In the genomic region with DNA sequence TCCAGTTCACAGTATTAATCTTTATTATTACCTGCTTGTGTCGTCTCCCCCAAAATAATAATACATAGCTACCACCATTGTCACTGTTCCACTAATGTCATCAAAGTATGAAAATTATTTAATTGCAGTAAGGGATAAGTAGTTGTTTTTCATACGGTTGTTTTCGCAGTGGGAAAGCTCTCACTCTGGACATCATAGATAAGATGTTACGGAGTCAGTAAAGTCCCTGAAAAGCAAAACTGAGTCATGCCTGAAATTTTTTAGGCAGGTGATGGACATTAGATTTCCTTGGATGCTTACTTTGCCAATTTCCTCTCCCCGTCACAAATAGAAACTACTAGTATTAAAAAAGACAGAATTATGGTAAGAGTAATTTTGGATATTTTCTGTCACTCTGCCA, we compare ENCODE assay signal across 34 cellular contexts. TPM values are rescaled to one million over a fixed set of nuclear protein-coding genes. Genes with fewer than 3 reads are reported as not detected.
"Had no signal": no experiment of that assay in that cellular context is flagged by ENCODE, and none has a peak within 500 bp of the region (broad histone marks: within the 10 kb centered on the region; RNA-seq: fewer than 3 reads in every experiment).

No MANE protein-coding gene starts in this region.

- DNase-seq: activated CD4-positive, alpha-beta T cell treated with anti-CD3 and anti-CD28 coated beads for 48 hours; activated CD8-positive, alpha-beta T cell treated with anti-CD3 and anti-CD28 coated beads for 36 hours; activated effector memory CD4-positive, alpha-beta T cell treated with Interleukin-2 at 50 U/mL for 16 hours; activated naive CD4-positive, alpha-beta T cell treated with Interleukin-2 at 50 U/mL for 16 hours; activated naive CD8-positive, alpha-beta T cell treated with anti-CD3 and anti-CD28 coated beads, Interleukin-2, amount 50 U/mL, for 24 hours; activated T-cell treated with anti-CD3 and anti-CD28 coated beads, Interleukin-2, amount 50 U/mL, for 48 hours; anterior cingulate cortex; dermis blood vessel endothelial cell; effector CD8-positive, alpha-beta T cell; gastrocnemius medialis; glutamatergic neuron; islet precursor cell; left ventricle myocardium inferior; mesendoderm; nucleus accumbens; pancreas; sigmoid colon; small intestine; stimulated activated CD4-positive, alpha-beta T cell treated with anti-CD3 and anti-CD28 coated beads, Interleukin-4, amount 100 ng/mL, for 24 hours; stimulated activated naive CD8-positive, alpha-beta T cell treated with anti-CD3 and anti-CD28 coated beads, Interleukin-15, amount 100 ng/mL, for 72 hours; substantia nigra; uterus; WERI-Rb-1 had no signal

- H3K27me3 ChIP-seq: gastrocnemius medialis, hepatocyte, pancreas, sigmoid colon, uterus had no signal

- H3K4me3 ChIP-seq: gastrocnemius medialis, hepatocyte, left ventricle myocardium inferior, lung, pancreas, prostate gland, sigmoid colon, uterus had no signal

- H3K27me3 Mint-ChIP-seq: activated CD8-positive, alpha-beta T cell treated with anti-CD3 and anti-CD28 coated beads for 36 hours; activated naive CD8-positive, alpha-beta T cell treated with anti-CD3 and anti-CD28 coated beads, Interleukin-2, amount 50 U/mL, for 24 hours; stimulated activated memory B cell treated with anti-CD40 and anti-IgM and Interleukin-4, amounts not matched to agents 10 μg/mL and 1 μg/mL and 100 μg/mL, for 72 hours; stimulated activated naive CD8-positive, alpha-beta T cell treated with anti-CD3 and anti-CD28 coated beads, Interleukin-15, amount 100 ng/mL, for 72 hours; type B pancreatic cell had no signal

- H3K27ac Mint-ChIP-seq: activated naive CD8-positive, alpha-beta T cell treated with anti-CD3 and anti-CD28 coated beads, Interleukin-2, amount 50 U/mL, for 24 hours; stimulated activated memory B cell treated with anti-CD40 and anti-IgM and Interleukin-4, amounts not matched to agents 10 μg/mL and 1 μg/mL and 100 μg/mL, for 72 hours; T-helper 2 cell treated with Interferon-gamma antibody and Interleukin-4, amounts not matched to agents 5 μg/mL and 100 μg/mL, for 36 hours; type B pancreatic cell had no signal

- H3K36me3 ChIP-seq: gastrocnemius medialis, left ventricle myocardium inferior, pancreas, prostate gland, sigmoid colon, uterus had no signal

- H3K4me1 ChIP-seq: gastrocnemius medialis, pancreas, prostate gland, uterus had no signal

- H3K27ac ChIP-seq: gastrocnemius medialis, hepatocyte, left ventricle myocardium inferior, pancreas, prostate gland, sigmoid colon, uterus, WERI-Rb-1 had no signal

- H3K9me3 Mint-ChIP-seq: activated naive CD8-positive, alpha-beta T cell treated with anti-CD3 and anti-CD28 coated beads, Interleukin-2, amount 50 U/mL, for 24 hours; stimulated activated memory B cell treated with anti-CD40 and anti-IgM and Interleukin-4, amounts not matched to agents 10 μg/mL and 1 μg/mL and 100 μg/mL, for 72 hours; stimulated activated naive CD8-positive, alpha-beta T cell treated with anti-CD3 and anti-CD28 coated beads, Interleukin-15, amount 100 ng/mL, for 72 hours; T-helper 2 cell treated with Interferon-gamma antibody and Interleukin-4, amounts not matched to agents 5 μg/mL and 100 μg/mL, for 36 hours; type B pancreatic cell had no signal

- ATAC-seq: activated CD4-positive, CD25-positive, alpha-beta regulatory T cell treated with anti-CD3 and anti-CD28 coated beads, Interleukin-2, amount 50 U/mL, for 24 hours; activated CD8-positive, alpha-beta T cell treated with anti-CD3 and anti-CD28 coated beads for 36 hours; activated naive CD8-positive, alpha-beta T cell treated with anti-CD3 and anti-CD28 coated beads, Interleukin-2, amount 50 U/mL, for 24 hours; gastrocnemius medialis; pancreas; stimulated activated memory B cell treated with anti-CD40 and anti-IgM and Interleukin-4, amounts not matched to agents 10 μg/mL and 1 μg/mL and 100 μg/mL, for 72 hours; stimulated activated naive CD8-positive, alpha-beta T cell treated with anti-CD3 and anti-CD28 coated beads, Interleukin-15, amount 100 ng/mL, for 72 hours had no signal

- H3K4me3 Mint-ChIP-seq: activated CD8-positive, alpha-beta T cell treated with anti-CD3 and anti-CD28 coated beads for 36 hours; activated naive CD8-positive, alpha-beta T cell treated with anti-CD3 and anti-CD28 coated beads, Interleukin-2, amount 50 U/mL, for 24 hours; stimulated activated memory B cell treated with anti-CD40 and anti-IgM and Interleukin-4, amounts not matched to agents 10 μg/mL and 1 μg/mL and 100 μg/mL, for 72 hours; stimulated activated naive CD8-positive, alpha-beta T cell treated with anti-CD3 and anti-CD28 coated beads, Interleukin-15, amount 100 ng/mL, for 72 hours; T-helper 2 cell treated with Interferon-gamma antibody and Interleukin-4, amounts not matched to agents 5 μg/mL and 100 μg/mL, for 36 hours; type B pancreatic cell had no signal

- H3K9me3 ChIP-seq: gastrocnemius medialis, left ventricle myocardium inferior, pancreas, prostate gland, sigmoid colon, uterus had no signal

RNA-seq across cellular contexts. Expression of a gene that starts 23.0 kb away (rescaled TPM):
- total RNA-seq: bronchial epithelial cell, epithelial cell of proximal tubule, gastrocnemius medialis, hepatocyte, left ventricle myocardium inferior, mononuclear cell, sigmoid colon had no signal
- polyA plus RNA-seq: neural cell, small intestine had no signal
